In genomic region chrX:17634542-17635207, GRCh38 we compare ENCODE assay signal across 17 cellular contexts.
A peak's percentile ranks its signal among the peaks of the same experiment; 100 is the strongest.
DNase-seq lines count a peak whose midpoint lies in the region; ATAC-seq and TF ChIP-seq lines count a peak whose summit lies in the region.
"Had no signal": no experiment of that assay in that cellular context is flagged by ENCODE, and none has a peak within 500 bp of the region (broad histone marks: within the 10 kb centered on the region; RNA-seq: fewer than 3 reads in every experiment).

No MANE protein-coding gene starts in this region.

- peak; percentile 29 for ATAC-seq in left lobe of liver
- no peak for ATAC-seq in Right ventricle myocardium inferior
- no peak for ATAC-seq in Right ventricle myocardium superior (ENCODE audit: poor library complexity)
- ATAC-seq: activated CD8-positive, alpha-beta T cell treated with anti-CD3 and anti-CD28 coated beads for 36 hours; activated T-cell treated with anti-CD3 and anti-CD28 coated beads, Interleukin-2, amount 50 U/mL, for 4 hours; T-cell had no signal

- no peak for TF ChIP-seq EP300 in transverse colon (IDR thresholded peaks at IDR 0.05; ENCODE audit: low read depth)

- no peak for TF ChIP-seq POLR2A in transverse colon (IDR thresholded peaks at IDR 0.05)

- intact Hi-C loops in transverse colon (cut with DNase I; ENCODE audit: low total_unique reads), result no loop called here
- intact Hi-C loops in Right ventricle myocardium inferior (cut with DNase I), result no loop called here
- intact Hi-C loops in Right ventricle myocardium superior (cut with DNase I), result no loop called here

- no peak overlapping the region for H3K4me3 ChIP-seq in transverse colon
- H3K4me3 ChIP-seq: colonic mucosa, sigmoid colon had no signal

- H3K27me3 ChIP-seq in transverse colon, result no peaks in the 10 kb centered on the region
- H3K27me3 ChIP-seq: brain microvascular endothelial cell, colonic mucosa had no signal

- H3K36me3 ChIP-seq in transverse colon, result no peaks in the 10 kb centered on the region
- H3K36me3 ChIP-seq: brain microvascular endothelial cell, colonic mucosa, sigmoid colon had no signal

- peak; percentile 79 for DNase-seq in NCI-H510A treated with DMSO at 0.1 percent for 48 hours (lab: John Stamatoyannopoulos, UW)
- DNase-seq in NCI-H510A (lab: John Stamatoyannopoulos, UW), result no peak
- peak; percentile 39 to 61 for DNase-seq in SHP77 (lab: John Stamatoyannopoulos, UW)
- no peak for DNase-seq in left lobe of liver (ENCODE audit: low spot score)
- peak; percentile 15 for DNase-seq in transverse colon
- no peak for DNase-seq in Right ventricle myocardium inferior (ENCODE audit: missing footprints)
- DNase-seq in Right ventricle myocardium superior, result no peak
- DNase-seq in KG1 (lab: John Stamatoyannopoulos, UW), result no peak
- DNase-seq: activated CD8-positive, alpha-beta T cell treated with anti-CD3 and anti-CD28 coated beads for 36 hours; activated T-cell treated with anti-CD3 and anti-CD28 coated beads, Interleukin-2, amount 50 U/mL, for 4 hours; CD4-positive, alpha-beta T cell; midbrain; sigmoid colon; stimulated activated CD4-positive, alpha-beta T cell treated with anti-CD3 and anti-CD28 coated beads, Interleukin-2, amount 100 ng/mL, for 24 hours; T-cell had no signal

- peaks cover 0 to 5% (median 0%) of the 10 kb centered on the region in 4 donors for H3K4me1 ChIP-seq in transverse colon
- H3K4me1 ChIP-seq: colonic mucosa had no signal

- TF ChIP-seq CTCF in transverse colon (IDR thresholded peaks at IDR 0.05), result no peak

- 72% methylated on average over 9 of the region's 9 CpGs; no CpG with 5 or more reads in 1 of the 2 donors for WGBS in transverse colon (ENCODE audit: low coverage in 1 of 2), 2 donors

- no peaks in the 10 kb centered on the region for H3K9me3 ChIP-seq in transverse colon
- H3K9me3 ChIP-seq: colonic mucosa, sigmoid colon had no signal

- in situ Hi-C loops in transverse colon (cut with MboI; ENCODE audit: low pct_ligation_motif_present in 1 of 4, low pct_unique_long_range_greater_than_20kb in 1 of 4, low sequenced_read_pairs in 3 of 4), result no loop called here

- peak overlapping the region in 1 of 4 donors; percentile 1 for H3K27ac ChIP-seq in transverse colon
- H3K27ac ChIP-seq: brain microvascular endothelial cell, colonic mucosa, sigmoid colon had no signal

Comparison
In these comparisons a context has a peak if more than half of its experiments do, and no peak if none do; other contexts are left out.
1. DNase-seq: peak in NCI-H510A treated with DMSO at 0.1 percent for 48 hours (single experiment), SHP77 (2 of 2) and transverse colon (single experiment); none in NCI-H510A (single experiment), left lobe of liver (single experiment), Right ventricle myocardium inferior (single experiment), Right ventricle myocardium superior (single experiment) and KG1 (single experiment).